ENCODE assay signal across 19 cellular contexts in the genomic region with DNA sequence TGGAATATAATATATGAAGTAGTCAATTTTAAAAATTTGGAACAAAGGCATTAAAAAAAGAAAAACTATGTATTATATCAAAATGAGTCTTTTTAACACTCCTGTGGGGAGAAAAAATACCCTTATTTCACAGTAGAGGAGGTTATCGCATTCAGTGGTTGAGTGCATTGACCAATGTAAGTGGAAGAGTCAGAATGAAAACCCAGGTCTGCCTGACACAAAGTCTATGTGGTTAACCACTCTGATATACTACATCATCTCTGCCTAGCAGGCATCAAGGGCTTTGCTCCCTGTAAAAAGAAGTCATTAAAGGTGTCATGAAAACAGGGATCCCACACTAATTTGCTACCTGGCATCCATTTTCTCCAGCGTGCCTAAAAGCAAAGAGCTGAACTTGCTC.
DNase-seq lines count a peak whose midpoint lies in the region; ATAC-seq lines count a peak whose summit lies in the region.
"Had no signal": no experiment of that assay in that cellular context is flagged by ENCODE, and none has a peak within 500 bp of the region (broad histone marks: within the 10 kb centered on the region; RNA-seq: fewer than 3 reads in every experiment).

No MANE protein-coding gene starts in this region.

- H3K4me3 Mint-ChIP-seq in activated naive CD4-positive, alpha-beta T cell treated with anti-CD3 and anti-CD28 coated beads, Interleukin-2, amount 10 ng/mL, durations not matched to agents 7 days and 5 days = no peak overlapping the region
- H3K4me3 Mint-ChIP-seq in activated T-helper 17 cell treated with anti-CD3 and anti-CD28 coated beads, Interleukin-2, amount 50 U/mL, for 72 hours = no peak overlapping the region
- H3K4me3 Mint-ChIP-seq: activated CD4-positive, alpha-beta memory T cell treated with anti-CD3 and anti-CD28 coated beads, Interleukin-2, amount 10 ng/mL, durations not matched to agents 7 days and 5 days had no signal

- H3K4me1 Mint-ChIP-seq in activated naive CD4-positive, alpha-beta T cell treated with anti-CD3 and anti-CD28 coated beads, Interleukin-2, amount 10 ng/mL, durations not matched to agents 7 days and 5 days = no peaks in the 10 kb centered on the region
- H3K4me1 Mint-ChIP-seq in activated T-helper 17 cell treated with anti-CD3 and anti-CD28 coated beads, Interleukin-2, amount 50 U/mL, for 72 hours = no peaks in the 10 kb centered on the region
- H3K4me1 Mint-ChIP-seq: activated CD4-positive, alpha-beta memory T cell treated with anti-CD3 and anti-CD28 coated beads, Interleukin-2, amount 10 ng/mL, durations not matched to agents 7 days and 5 days had no signal

- no peak for DNase-seq in activated naive CD4-positive, alpha-beta T cell treated with anti-CD3 and anti-CD28 coated beads, Interleukin-2, amount 50 U/mL, for 72 hours (ENCODE audit: low spot score in 2 of 2)
- DNase-seq in activated naive CD4-positive, alpha-beta T cell treated with anti-CD3 and anti-CD28 coated beads, Interleukin-2, amount 10 ng/mL, durations not matched to agents 7 days and 5 days = no peak
- no peak for DNase-seq in hypothalamus (lab: John Stamatoyannopoulos, UW)
- DNase-seq in NCI-H2081 (lab: John Stamatoyannopoulos, UW) = no peak
- DNase-seq: activated CD4-positive, alpha-beta memory T cell treated with anti-CD3 and anti-CD28 coated beads, Interleukin-2, amount 10 ng/mL, durations not matched to agents 7 days and 5 days; adrenal gland; C1 segment of cervical spinal cord; central memory CD4-positive, alpha-beta T cell; effector CD4-positive, alpha-beta T cell; heart left ventricle; islet precursor cell; KBM-7; mesendoderm; NCI-H1105; NCI-H226 had no signal

- CTCF ChIA-PET in activated naive CD4-positive, alpha-beta T cell treated with anti-CD3 and anti-CD28 coated beads, Interleukin-2, amount 10 ng/mL, durations not matched to agents 7 days and 5 days (lab: Charles Lee) = no interaction called here

- no peaks in the 10 kb centered on the region for H3K36me3 Mint-ChIP-seq in activated naive CD4-positive, alpha-beta T cell treated with anti-CD3 and anti-CD28 coated beads, Interleukin-2, amount 50 U/mL, for 72 hours
- H3K36me3 Mint-ChIP-seq in activated naive CD4-positive, alpha-beta T cell treated with anti-CD3 and anti-CD28 coated beads, Interleukin-2, amount 10 ng/mL, durations not matched to agents 7 days and 5 days = no peaks in the 10 kb centered on the region
- no peaks in the 10 kb centered on the region for H3K36me3 Mint-ChIP-seq in activated T-helper 17 cell treated with anti-CD3 and anti-CD28 coated beads, Interleukin-2, amount 50 U/mL, for 72 hours (ENCODE audit: low read depth)

- peaks cover 7 to 10% of the 10 kb centered on the region in 2 donors for H3K9me3 Mint-ChIP-seq in activated naive CD4-positive, alpha-beta T cell treated with anti-CD3 and anti-CD28 coated beads, Interleukin-2, amount 50 U/mL, for 72 hours
- no peaks in the 10 kb centered on the region for H3K9me3 Mint-ChIP-seq in activated naive CD4-positive, alpha-beta T cell treated with anti-CD3 and anti-CD28 coated beads, Interleukin-2, amount 10 ng/mL, durations not matched to agents 7 days and 5 days
- H3K9me3 Mint-ChIP-seq in activated T-helper 17 cell treated with anti-CD3 and anti-CD28 coated beads, Interleukin-2, amount 50 U/mL, for 72 hours = peaks cover 6% of the 10 kb centered on the region

- no peak overlapping the region for H3K27ac Mint-ChIP-seq in activated naive CD4-positive, alpha-beta T cell treated with anti-CD3 and anti-CD28 coated beads, Interleukin-2, amount 50 U/mL, for 72 hours
- no peak overlapping the region for H3K27ac Mint-ChIP-seq in activated naive CD4-positive, alpha-beta T cell treated with anti-CD3 and anti-CD28 coated beads, Interleukin-2, amount 10 ng/mL, durations not matched to agents 7 days and 5 days
- no peak overlapping the region for H3K27ac Mint-ChIP-seq in activated T-helper 17 cell treated with anti-CD3 and anti-CD28 coated beads, Interleukin-2, amount 50 U/mL, for 72 hours
- H3K27ac Mint-ChIP-seq: activated CD4-positive, alpha-beta memory T cell treated with anti-CD3 and anti-CD28 coated beads, Interleukin-2, amount 10 ng/mL, durations not matched to agents 7 days and 5 days had no signal

- ATAC-seq in activated naive CD4-positive, alpha-beta T cell treated with anti-CD3 and anti-CD28 coated beads, Interleukin-2, amount 50 U/mL, for 72 hours = peak; percentile 40 to 63
- ATAC-seq in GM21515 (IDR thresholded peaks at IDR 0.05; ENCODE audit: unreplicated experiment) = peak; percentile 64
- peak; percentile 87 for ATAC-seq in HG02981 (IDR thresholded peaks at IDR 0.05; ENCODE audit: unreplicated experiment)
- ATAC-seq in activated T-helper 17 cell treated with anti-CD3 and anti-CD28 coated beads, Interleukin-2, amount 50 U/mL, for 72 hours (replicated peaks) = peak; percentile 47
- no peak for ATAC-seq in GM19463 (IDR thresholded peaks at IDR 0.05; ENCODE audit: unreplicated experiment)
- ATAC-seq: heart left ventricle had no signal

- no peaks in the 10 kb centered on the region for H3K27me3 Mint-ChIP-seq in activated naive CD4-positive, alpha-beta T cell treated with anti-CD3 and anti-CD28 coated beads, Interleukin-2, amount 10 ng/mL, durations not matched to agents 7 days and 5 days
- H3K27me3 Mint-ChIP-seq in activated T-helper 17 cell treated with anti-CD3 and anti-CD28 coated beads, Interleukin-2, amount 50 U/mL, for 72 hours = no peaks in the 10 kb centered on the region
- H3K27me3 Mint-ChIP-seq: activated CD4-positive, alpha-beta memory T cell treated with anti-CD3 and anti-CD28 coated beads, Interleukin-2, amount 10 ng/mL, durations not matched to agents 7 days and 5 days had no signal
